13 cellular contexts compared by ENCODE assay signal in genomic region chr6:159117031-159117430, GRCh38. TPM values are rescaled to one million over a fixed set of nuclear protein-coding genes. Genes with fewer than 3 reads are reported as not detected.
DNase-seq lines count a peak whose midpoint lies in the region; ATAC-seq, FAIRE-seq and TF ChIP-seq lines count a peak whose summit lies in the region.
"Had no signal": no experiment of that assay in that cellular context is flagged by ENCODE, and none has a peak within 500 bp of the region (broad histone marks: within the 10 kb centered on the region; RNA-seq: fewer than 3 reads in every experiment).

No MANE protein-coding gene starts in this region.

- peaks cover 5% of the 10 kb centered on the region for H3K4me1 Mint-ChIP-seq in stimulated activated naive CD8-positive, alpha-beta T cell treated with anti-CD3 and anti-CD28 coated beads, Interleukin-15, amount 100 ng/mL, for 72 hours

- peaks cover 31% of the 10 kb centered on the region for H3K4me1 ChIP-seq in GM12878 (ENCODE audit: control insufficient read depth, insufficient read depth, low read length)
- H3K4me1 ChIP-seq in suprapubic skin = peaks cover 21% of the 10 kb centered on the region
- H3K4me1 ChIP-seq: ascending aorta, thyroid gland had no signal

- H3K9me3 ChIP-seq in GM12878 (replicated peaks; ENCODE audit: control insufficient read depth, insufficient read depth, low read length) = no peaks in the 10 kb centered on the region; the same call in 2 of the 3 replicates
- H3K9me3 ChIP-seq in suprapubic skin = no peaks in the 10 kb centered on the region
- H3K9me3 ChIP-seq: ascending aorta, thyroid gland had no signal

- SMC1A ChIA-PET in GM12878 (lab: Charles Lee; ENCODE audit: uncharacterized antibody, unreplicated experiment) = interaction anchor here (0.9 to 20.8 kb wide), 10 partner anchors 8 to 110 kb away, joined by 3 to 517 read pairs (median 22); partner anchors contain the start of genes RSPH3 and TAGAP

- no peaks in the 10 kb centered on the region for H3K36me3 ChIP-seq in GM12878 (ENCODE audit: control insufficient read depth in 2 of 2, insufficient read depth in 2 of 2, low read length in 1 of 2)
- H3K36me3 ChIP-seq in suprapubic skin = no peaks in the 10 kb centered on the region
- H3K36me3 ChIP-seq: ascending aorta, thyroid gland had no signal

- no peak overlapping the region for H3K27ac Mint-ChIP-seq in stimulated activated naive CD8-positive, alpha-beta T cell treated with anti-CD3 and anti-CD28 coated beads, Interleukin-15, amount 100 ng/mL, for 72 hours

- H3K9me3 Mint-ChIP-seq in stimulated activated naive CD8-positive, alpha-beta T cell treated with anti-CD3 and anti-CD28 coated beads, Interleukin-15, amount 100 ng/mL, for 72 hours = peaks cover 0 to 5% of the 10 kb centered on the region in 2 donors

- no peaks in the 10 kb centered on the region for H4K20me1 ChIP-seq in GM12878 (ENCODE audit: control insufficient read depth, insufficient read depth)

- 35% methylated on average over 4 of the region's 4 CpGs for WGBS in GM12878 (ENCODE audit: insufficient coverage, insufficient replicate concordance, low lambda C conversion rate, missing lambda C conversion rate)
- 29% methylated on average over 4 of the region's 4 CpGs for WGBS in suprapubic skin

- H3K79me2 ChIP-seq in GM12878 (ENCODE audit: control insufficient read depth, insufficient read depth, low read length) = no peaks in the 10 kb centered on the region

- intact Hi-C loops in GM12878 (cut with micrococcal nuclease; ENCODE audit: unreplicated experiment) (loop anchor here (5.0 kb wide), 1 partner anchor 465 kb away; the partner anchor contains the start of gene SYTL3), left cardiac atrium (cut with DNase I) (no loop called here)

- H3K4me3 ChIP-seq in GM12878 = no peak overlapping the region
- H3K4me3 ChIP-seq in suprapubic skin = no peak overlapping the region
- H3K4me3 ChIP-seq: ascending aorta, thyroid gland had no signal

- no peak for TF ChIP-seq RAD21 in GM12878 (IDR thresholded peaks at IDR 0.05; ENCODE audit: insufficient read depth, low read depth, low read length)

- TF ChIP-seq POLR2A in GM12878 (IDR thresholded peaks at IDR 0.05; ENCODE audit: low read depth, low read length) (no peak), suprapubic skin (IDR thresholded peaks at IDR 0.05) (no peak)

- CTCF ChIA-PET in GM12878 (lab: Yijun Ruan, JAX) = interaction anchor here (1.2 to 20.8 kb wide), 5 partner anchors 12 to 108 kb away, joined by 4 to 631 read pairs (median 63); no protein-coding TSS in a partner anchor

- no peak overlapping the region for H3K4me3 Mint-ChIP-seq in stimulated activated naive CD8-positive, alpha-beta T cell treated with anti-CD3 and anti-CD28 coated beads, Interleukin-15, amount 100 ng/mL, for 72 hours

- TF ChIP-seq EP300 in GM12878 (IDR thresholded peaks at IDR 0.05; ENCODE audit: borderline replicate concordance in 1 of 2, control insufficient read depth in 1 of 2, low read depth in 2 of 2, low read length in 2 of 2) (no peak), suprapubic skin (IDR thresholded peaks at IDR 0.05) (no peak)

- in situ Hi-C loops in GM12878 (cut with MboI) = no loop called here

- peak overlapping the region; percentile 59 for H3K4me2 ChIP-seq in GM12878 (ENCODE audit: control insufficient read depth, insufficient read depth)

- RAD21 ChIA-PET in GM12878 (lab: Charles Lee; ENCODE audit: unreplicated experiment) = interaction anchor here (0.9 to 5.7 kb wide), 8 partner anchors 10 to 108 kb away, joined by 3 to 57 read pairs (median 12); partner anchors contain the start of gene TAGAP

- FAIRE-seq in GM12878 (lab: Jason Lieb, UNC) = no peak

- H3K27ac ChIP-seq in GM12878 (ENCODE audit: control insufficient read depth, insufficient read depth) (peak overlapping the region; percentile 29; the same call in 1 of the 2 replicates), suprapubic skin (peak overlapping the region; percentile 45)
- H3K27ac ChIP-seq: thyroid gland had no signal

- BruUV-seq in GM12878 (replicated peaks; lab: Mats Ljungman, UMichigan) = no TSS peak

- POLR2A ChIA-PET in GM12878 (lab: Charles Lee) = interaction anchor here (0.6 to 3.5 kb wide), 3 partner anchors 10 to 757 kb away, joined by 3 to 18 read pairs (median 9); no protein-coding TSS in a partner anchor

- H3K27me3 Mint-ChIP-seq in stimulated activated naive CD8-positive, alpha-beta T cell treated with anti-CD3 and anti-CD28 coated beads, Interleukin-15, amount 100 ng/mL, for 72 hours = no peaks in the 10 kb centered on the region

- no peak overlapping the region for H3K9ac ChIP-seq in GM12878 (ENCODE audit: control insufficient read depth, insufficient read depth, low read length)

- ATAC-seq in GM12878 (no peak; the same call in 2 of the 3 replicates), left cardiac atrium (peak; percentile 68 to 76), GM18873 (IDR thresholded peaks at IDR 0.05; ENCODE audit: low FRiP score, unreplicated experiment) (no peak)
- no peak for ATAC-seq in stimulated activated naive CD8-positive, alpha-beta T cell treated with anti-CD3 and anti-CD28 coated beads, Interleukin-15, amount 100 ng/mL, for 72 hours

- H2AFZ ChIP-seq in GM12878 (ENCODE audit: control insufficient read depth, low read depth, low read length) = no peak overlapping the region

- peak; percentile 67 for DNase-seq in SIG-M5 treated with dmso at 0.1 percent for 504 hours (lab: John Stamatoyannopoulos, UW; ENCODE audit: unreplicated experiment)
- no peak for DNase-seq in SIG-M5 (lab: John Stamatoyannopoulos, UW)
- no peak for DNase-seq in GM12878 (ENCODE audit: low read depth, low spot score)
- DNase-seq in left cardiac atrium = no peak
- peak in 1 of 2 donors; percentile 65 for DNase-seq in suprapubic skin (ENCODE audit: low spot score in 2 of 2)
- no peak for DNase-seq in amniotic stem cell (lab: John Stamatoyannopoulos, UW)
- no peak for DNase-seq in stimulated activated naive CD8-positive, alpha-beta T cell treated with anti-CD3 and anti-CD28 coated beads, Interleukin-15, amount 100 ng/mL, for 72 hours
- DNase-seq: 8988T; NCI-H2029 treated with DMSO at 0.1 percent for 48 hours; stimulated activated CD4-positive, alpha-beta T cell treated with anti-CD3 and anti-CD28 coated beads, Interleukin-2, amount 100 ng/mL, for 24 hours; thyroid gland had no signal

- no peak for TF ChIP-seq CTCF in GM12878 (IDR thresholded peaks at IDR 0.05 in 2 of 3, conservative IDR thresholded peaks at IDR 0.05 in 1 of 3; ENCODE audit: control insufficient read depth in 2 of 3, extremely low read depth in 1 of 3, insufficient read depth in 1 of 3, low read depth in 3 of 3, low read length in 3 of 3)
- TF ChIP-seq CTCF in suprapubic skin (IDR thresholded peaks at IDR 0.05) = no peak

- H3K27me3 ChIP-seq in GM12878 (replicated peaks in 1 of 2; ENCODE audit: control insufficient read depth in 2 of 2, insufficient read depth in 2 of 2, low read length in 1 of 2) (peaks cover 0 to 6% of the 10 kb centered on the region in 2 experiments; a peak in 1 of 4 replicates), suprapubic skin (no peaks in the 10 kb centered on the region)
- H3K27me3 ChIP-seq: ascending aorta, thyroid gland had no signal

TF ChIP-seq in GM12878, 131 proteins besides CTCF, POLR2A, EP300 and RAD21 (continues in another document):
- no peak for TF ChIP-seq SIN3A (IDR thresholded peaks at IDR 0.05; ENCODE audit: low read depth, low read length)
- TF ChIP-seq SUZ12 (IDR thresholded peaks at IDR 0.05; ENCODE audit: unreplicated experiment) = no peak
- no peak for TF ChIP-seq GABPA (IDR thresholded peaks at IDR 0.05; ENCODE audit: low read depth)
- no peak for TF ChIP-seq NFIC (IDR thresholded peaks at IDR 0.05; ENCODE audit: low read depth, low read length)
- TF ChIP-seq SMAD5 (IDR thresholded peaks at IDR 0.05; ENCODE audit: low read depth) = no peak
- no peak for TF ChIP-seq KDM1A (IDR thresholded peaks at IDR 0.05; ENCODE audit: borderline replicate concordance)
- TF ChIP-seq ELK1 (IDR thresholded peaks at IDR 0.05; ENCODE audit: low read depth, low read length) = no peak
- TF ChIP-seq RB1 (IDR thresholded peaks at IDR 0.05; ENCODE audit: borderline replicate concordance) = no peak
- no peak for TF ChIP-seq MTA3 (IDR thresholded peaks at IDR 0.05; ENCODE audit: borderline replicate concordance, low read length)
- no peak for TF ChIP-seq ETV6 (conservative IDR thresholded peaks at IDR 0.05 in 1 of 2, IDR thresholded peaks at IDR 0.05 in 1 of 2; ENCODE audit: borderline replicate concordance in 1 of 2, low read depth in 1 of 2)

RNA-seq across cellular contexts. Expression of gene FNDC1, which starts 52.2 kb away (rescaled TPM):
- total RNA-seq in GM12878 (2013; cell fraction: nucleolus; rRNA removed) = not detected in 2 replicates
- not detected in 2 replicates for total RNA-seq in GM12878 (2014; rRNA removed)
- total RNA-seq in GM12878 (2014; rRNA removed; fragmentation: Illumina TruSeq; extraction: Trizol) = not detected in 2 replicates
- not detected in 2 replicates for total RNA-seq in GM12878 (2021)
- not detected for polyA plus RNA-seq in GM12878 (2011; ENCODE audit: low read depth)
- not detected in 2 replicates for polyA plus RNA-seq in GM12878 (2011; rRNA removed)
- polyA plus RNA-seq in GM12878 (2011; cell fraction: cytosol; rRNA removed) = not detected in 2 replicates
- polyA plus RNA-seq in GM12878 (2011; cell fraction: nucleus; rRNA removed) = not detected in 2 replicates
- not detected in 2 replicates for polyA plus RNA-seq in GM12878 (2012)
- polyA plus RNA-seq in GM12878 (2014; fragmentation: Illumina TruSeq; extraction: Trizol) = not detected in 2 replicates
- polyA plus RNA-seq in GM12878 (2014; fragmentation: Nextera tagmentation; extraction: Ambion mirVana) = not detected
- polyA plus RNA-seq in GM12878 (2014; rRNA removed) = not detected in 2 replicates
- polyA plus RNA-seq in GM12878 (2016; fragmentation: Nextera tagmentation; extraction: Ambion mirVana) = not detected
- not detected in 2 replicates for polyA minus RNA-seq in GM12878 (2011; rRNA and poly(A)+ RNA removed)
- not detected in 2 replicates for polyA minus RNA-seq in GM12878 (2011; cell fraction: cytosol; rRNA and poly(A)+ RNA removed)
- polyA minus RNA-seq in GM12878 (2011; cell fraction: nucleus; rRNA and poly(A)+ RNA removed) = not detected in 2 replicates
- 1 to 10 TPM in 1 of 2 donors, under 1 TPM in 1; 0.63 to 1.6 TPM for total RNA-seq in left cardiac atrium
- under 1 TPM in 3 of 4 donors, not detected in 1; 0.13 to 0.89 (median 0.15) TPM for total RNA-seq in suprapubic skin

Comparison
In these comparisons a context has a peak if more than half of its experiments do, and no peak if none do; other contexts are left out.
1. ATAC-seq: peak in left cardiac atrium (2 of 2); none in GM12878 (single experiment), stimulated activated naive CD8-positive, alpha-beta T cell treated with anti-CD3 and anti-CD28 coated beads, Interleukin-15, amount 100 ng/mL, for 72 hours (single experiment) and GM18873 (single experiment).